In genomic region chr9:126509718-126510117, GRCh38 we compare ENCODE assay signal across 21 cellular contexts.
DNase-seq lines count a peak whose midpoint lies in the region; ATAC-seq, FAIRE-seq and TF ChIP-seq lines count a peak whose summit lies in the region.
"Had no signal": no experiment of that assay in that cellular context is flagged by ENCODE, and none has a peak within 500 bp of the region (broad histone marks: within the 10 kb centered on the region; RNA-seq: fewer than 3 reads in every experiment).

No MANE protein-coding gene starts in this region.

- no peaks in the 10 kb centered on the region for H3K9me3 ChIP-seq in left ventricle myocardium inferior (replicated peaks)
- H3K9me3 ChIP-seq in H1 (ENCODE audit: insufficient read depth in 2 of 2, low read depth in 1 of 2, low read length in 1 of 2): no peaks in the 10 kb centered on the region
- H3K9me3 ChIP-seq in tibial artery: no peaks in the 10 kb centered on the region
- no peaks in the 10 kb centered on the region for H3K9me3 ChIP-seq in mucosa of descending colon
- H3K9me3 ChIP-seq: A549, BE2C had no signal

- no peaks in the 10 kb centered on the region for H3K9me3 Mint-ChIP-seq in activated CD4-positive, alpha-beta T cell treated with anti-CD3 and anti-CD28 coated beads, Interleukin-2, amount 10 ng/mL, durations not matched to agents 7 days and 5 days
- H3K9me3 Mint-ChIP-seq: CD4-positive, alpha-beta memory T cell; GM23338; H9 had no signal

- intact Hi-C loops in left ventricle myocardium inferior (cut with micrococcal nuclease): no loop called here
- intact Hi-C loops in left cardiac atrium (cut with DNase I): no loop called here
- intact Hi-C loops in tibial artery (cut with DNase I; ENCODE audit: low total_unique reads): no loop called here
- intact Hi-C loops in mucosa of descending colon (cut with DNase I, micrococcal nuclease): loop anchor here in 1 of 2 donors (10.0 kb wide), 1 partner anchor 45 kb away; no protein-coding TSS in a partner anchor

- H3K27me3 Mint-ChIP-seq in activated CD4-positive, alpha-beta T cell treated with anti-CD3 and anti-CD28 coated beads, Interleukin-2, amount 10 ng/mL, durations not matched to agents 7 days and 5 days: peaks cover 32% of the 10 kb centered on the region

- H3K4me1 ChIP-seq in left ventricle myocardium inferior (peaks cover 12% of the 10 kb centered on the region), H1 (replicated peaks in 1 of 4; ENCODE audit: control insufficient read depth in 3 of 4, insufficient read depth in 4 of 4, low read length in 3 of 4) (peaks cover 0 to 13% (median 10%) of the 10 kb centered on the region in 4 experiments; a peak in 6 of 7 replicates), tibial artery (peaks cover 0 to 10% (median 7%) of the 10 kb centered on the region in 4 donors), mucosa of descending colon (ENCODE audit: low read depth) (no peaks in the 10 kb centered on the region)

- H3K23me2 ChIP-seq in H1 (ENCODE audit: low read depth, low read length): peaks cover 5% of the 10 kb centered on the region; the same call in 1 of the 2 replicates

- no peaks in the 10 kb centered on the region for H3K36me3 Mint-ChIP-seq in activated CD4-positive, alpha-beta T cell treated with anti-CD3 and anti-CD28 coated beads, Interleukin-2, amount 10 ng/mL, durations not matched to agents 7 days and 5 days (ENCODE audit: low read depth)
- H3K36me3 Mint-ChIP-seq: CD4-positive, alpha-beta memory T cell had no signal

- no peak for TF ChIP-seq RAD21 in H1 (IDR thresholded peaks at IDR 0.05 in 1 of 2, conservative IDR thresholded peaks at IDR 0.05 in 1 of 2; ENCODE audit: low read depth in 2 of 2, low read length in 2 of 2)

- H3K56ac ChIP-seq in H1 (replicated peaks; ENCODE audit: insufficient read length, low read depth, low read length): no peak overlapping the region

- TF ChIP-seq POLR2A in H1 (IDR thresholded peaks at IDR 0.05; ENCODE audit: control extremely low read depth in 1 of 2, low read depth in 2 of 2, low read length in 2 of 2): no peak

- WGBS in H1 (ENCODE audit: extremely low coverage in 1 of 2, insufficient coverage in 1 of 2, insufficient read length in 1 of 2, insufficient replicate concordance in 2 of 2, low coverage in 1 of 2, low lambda C conversion rate in 2 of 2, missing lambda C conversion rate in 1 of 2), 2 experiments: 86% methylated on average over 5 of the region's 5 CpGs; no CpG with 5 or more reads in 1 of the 2 experiments

- POLR2A ChIA-PET in H1 (lab: Charles Lee; ENCODE audit: partially characterized antibody): interaction anchor here (1.0 kb wide), 1 partner anchor 10 kb away, joined by 4 read pairs; no protein-coding TSS in a partner anchor
- POLR2A ChIA-PET in activated CD4-positive, alpha-beta T cell treated with anti-CD3 and anti-CD28 coated beads, Interleukin-2, amount 10 ng/mL, durations not matched to agents 7 days and 5 days (lab: Charles Lee): no interaction called here

- 0 out of 2 replicates have a peak overlapping the region, but pooled peaks have one; percentile 51 for H4K8ac ChIP-seq in H1 (ENCODE audit: extremely low read depth, insufficient read depth, low read length)

- no peak overlapping the region for H2BK12ac ChIP-seq in H1 (ENCODE audit: low read depth, low read length)

- H3K79me2 ChIP-seq in H1 (ENCODE audit: control insufficient read depth in 1 of 2, insufficient read depth in 2 of 2, low read length in 2 of 2): no peaks in the 10 kb centered on the region

- no peak overlapping the region for H2BK5ac ChIP-seq in H1 (ENCODE audit: low read depth, low read length)

- no peaks in the 10 kb centered on the region for H4K20me1 ChIP-seq in H1 (replicated peaks in 1 of 2; ENCODE audit: control insufficient read depth in 1 of 2, insufficient read depth in 2 of 2, low read length in 2 of 2)

- ATAC-seq in left cardiac atrium: no peak
- ATAC-seq in HG03196 (IDR thresholded peaks at IDR 0.05; ENCODE audit: unreplicated experiment): no peak
- no peak for ATAC-seq in mucosa of descending colon
- ATAC-seq: A549, GM23338, HepG2 had no signal

- H3K27me3 ChIP-seq in left ventricle myocardium inferior (ENCODE audit: low read depth) (peaks cover 50% of the 10 kb centered on the region), H1 (replicated peaks in 1 of 4; ENCODE audit: control insufficient read depth in 3 of 4, extremely low read depth in 1 of 4, insufficient read depth in 3 of 4, low read length in 3 of 4) (peaks cover 0 to 1% (median 0%) of the 10 kb centered on the region in 4 experiments; a peak in 3 of 7 replicates), tibial artery (peaks cover 3 to 53% of the 10 kb centered on the region in 2 donors)
- H3K27me3 ChIP-seq: BE2C had no signal

- TF ChIP-seq CTCF in left ventricle myocardium inferior (IDR thresholded peaks at IDR 0.05; ENCODE audit: borderline replicate concordance) (no peak), H1 (IDR thresholded peaks at IDR 0.05; ENCODE audit: control extremely low read depth in 1 of 3, insufficient read depth in 1 of 3, low read depth in 1 of 3, low read length in 3 of 3) (no peak), tibial artery (IDR thresholded peaks at IDR 0.05) (no peak), mucosa of descending colon (IDR thresholded peaks at IDR 0.05) (no peak)

- no peak overlapping the region for H2AK5ac ChIP-seq in H1 (ENCODE audit: low read depth, low read length)

- no peak overlapping the region for H2BK15ac ChIP-seq in H1 (ENCODE audit: low read length)

- H3K4me3 Mint-ChIP-seq in activated CD4-positive, alpha-beta T cell treated with anti-CD3 and anti-CD28 coated beads, Interleukin-2, amount 10 ng/mL, durations not matched to agents 7 days and 5 days: no peak overlapping the region
- H3K4me3 Mint-ChIP-seq: CD4-positive, alpha-beta memory T cell; GM23338; H9 had no signal

- H3K27ac Mint-ChIP-seq in activated CD4-positive, alpha-beta T cell treated with anti-CD3 and anti-CD28 coated beads, Interleukin-2, amount 10 ng/mL, durations not matched to agents 7 days and 5 days: no peak overlapping the region
- H3K27ac Mint-ChIP-seq: GM23338, H9 had no signal

- no peak overlapping the region for H3K4me3 ChIP-seq in left ventricle myocardium inferior
- no peak overlapping the region for H3K4me3 ChIP-seq in H1 (ENCODE audit: extremely low read depth in 1 of 4, insufficient read depth in 2 of 4, low read depth in 3 of 4, low read length in 4 of 4)
- H3K4me3 ChIP-seq in tibial artery: no peak overlapping the region
- H3K4me3 ChIP-seq in mucosa of descending colon: no peak overlapping the region
- H3K4me3 ChIP-seq: A549, GM23338 had no signal

- no peak overlapping the region for H3K4ac ChIP-seq in H1 (replicated peaks; ENCODE audit: insufficient read length, low read depth, low read length)

- peak; percentile 9 for DNase-seq in left ventricle myocardium inferior
- no peak for DNase-seq in left cardiac atrium
- DNase-seq in H1 (ENCODE audit: low read depth in 1 of 2, low spot score in 2 of 2): no peak
- peak; percentile 67 for DNase-seq in mesenteric fat pad (ENCODE audit: low spot score)
- peak; percentile 13 to 55 for DNase-seq in tibial artery
- DNase-seq in activated CD4-positive, alpha-beta T cell treated with anti-CD3 and anti-CD28 coated beads, Interleukin-2, amount 10 ng/mL, durations not matched to agents 7 days and 5 days: no peak
- no peak for DNase-seq in mucosa of descending colon
- DNase-seq: BE2C; CD4-positive, alpha-beta memory T cell; DMS153; DMS79 treated with DMSO at 0.1 percent for 48 hours; EL; H9 had no signal

- no peak overlapping the region for H4K5ac ChIP-seq in H1 (ENCODE audit: insufficient read length, low read depth, low read length)

- H3K79me1 ChIP-seq in H1 (ENCODE audit: low read depth, low read length): no peaks in the 10 kb centered on the region

- H2BK120ac ChIP-seq in H1 (replicated peaks; ENCODE audit: low read depth, low read length): no peak overlapping the region

- no peak overlapping the region for H3K27ac ChIP-seq in left ventricle myocardium inferior (replicated peaks)
- no peak overlapping the region for H3K27ac ChIP-seq in H1 (ENCODE audit: low read depth, low read length)
- no peak overlapping the region for H3K27ac ChIP-seq in tibial artery
- H3K27ac ChIP-seq: A549, C4-2B had no signal

- no peak overlapping the region for H2BK20ac ChIP-seq in H1 (ENCODE audit: low read length)

- H2AFZ ChIP-seq in H1 (ENCODE audit: low read length): no peak overlapping the region
- H2AFZ ChIP-seq: GM23338 had no signal

- H4K91ac ChIP-seq in H1 (replicated peaks; ENCODE audit: insufficient read length, low read length): no peak overlapping the region

- H3K9ac ChIP-seq in H1 (replicated peaks in 1 of 4; ENCODE audit: extremely low read depth in 1 of 4, low read depth in 3 of 4, low read length in 3 of 4): no peak overlapping the region

- no peak overlapping the region for H3K18ac ChIP-seq in H1 (ENCODE audit: extremely low read depth, low read length)

- no peak for TF ChIP-seq EP300 in H1 (IDR thresholded peaks at IDR 0.05; ENCODE audit: borderline replicate concordance in 1 of 2, low read depth in 2 of 2, low read length in 2 of 2)

- CTCF ChIA-PET in H1 (lab: Charles Lee; ENCODE audit: partially characterized antibody): interaction anchor here (0.7 to 24.3 kb wide), 10 partner anchors 9 to 272 kb away, joined by 3 to 343 read pairs (median 6); no protein-coding TSS in a partner anchor
- CTCF ChIA-PET in activated CD4-positive, alpha-beta T cell treated with anti-CD3 and anti-CD28 coated beads, Interleukin-2, amount 10 ng/mL, durations not matched to agents 7 days and 5 days (lab: Charles Lee): interaction anchor here (1.7 to 1.9 kb wide), 2 partner anchors 8 to 11 kb away, joined by 4 to 13 read pairs; no protein-coding TSS in a partner anchor

- H3K4me1 Mint-ChIP-seq in activated CD4-positive, alpha-beta T cell treated with anti-CD3 and anti-CD28 coated beads, Interleukin-2, amount 10 ng/mL, durations not matched to agents 7 days and 5 days: no peaks in the 10 kb centered on the region

- no peak overlapping the region for H3K23ac ChIP-seq in H1 (ENCODE audit: insufficient read length)

- no peak overlapping the region for H3K14ac ChIP-seq in H1 (ENCODE audit: insufficient read length)

- H3K36me3 ChIP-seq in left ventricle myocardium inferior: peaks cover 1% of the 10 kb centered on the region
- H3K36me3 ChIP-seq in H1 (ENCODE audit: control insufficient read depth in 2 of 4, insufficient read depth in 4 of 4, low read length in 3 of 4): no peaks in the 10 kb centered on the region; a peak in 1 of 8 replicates
- H3K36me3 ChIP-seq in tibial artery: peaks cover 0 to 7% (median 5%) of the 10 kb centered on the region in 3 donors
- H3K36me3 ChIP-seq in mucosa of descending colon (ENCODE audit: low read depth): no peaks in the 10 kb centered on the region
- H3K36me3 ChIP-seq: BE2C had no signal

- no peak overlapping the region for H3K4me2 ChIP-seq in H1 (ENCODE audit: insufficient read depth in 1 of 2, low read depth in 2 of 2, low read length in 2 of 2)
- H3K4me2 ChIP-seq: A549, GM23338 had no signal

- FAIRE-seq in H1 (lab: Jason Lieb, UNC): no peak
- FAIRE-seq: A549, G401.6, GM12892, HepG2, HTR-8/SVneo had no signal

TF ChIP-seq in H1, 55 proteins besides CTCF, POLR2A, EP300 and RAD21 (continues in another document):
- no peak for TF ChIP-seq RXRA (IDR thresholded peaks at IDR 0.05; ENCODE audit: insufficient read depth, low read depth, low read length)

Comparison
In these comparisons a context has a peak if more than half of its experiments do, and no peak if none do; other contexts are left out.
1. DNase-seq: peak in left ventricle myocardium inferior (single experiment), mesenteric fat pad (single experiment) and tibial artery (2 of 2); none in left cardiac atrium (single experiment), H1 (0 of 2), activated CD4-positive, alpha-beta T cell treated with anti-CD3 and anti-CD28 coated beads, Interleukin-2, amount 10 ng/mL, durations not matched to agents 7 days and 5 days (single experiment) and mucosa of descending colon (0 of 3).